In the genomic region with DNA sequence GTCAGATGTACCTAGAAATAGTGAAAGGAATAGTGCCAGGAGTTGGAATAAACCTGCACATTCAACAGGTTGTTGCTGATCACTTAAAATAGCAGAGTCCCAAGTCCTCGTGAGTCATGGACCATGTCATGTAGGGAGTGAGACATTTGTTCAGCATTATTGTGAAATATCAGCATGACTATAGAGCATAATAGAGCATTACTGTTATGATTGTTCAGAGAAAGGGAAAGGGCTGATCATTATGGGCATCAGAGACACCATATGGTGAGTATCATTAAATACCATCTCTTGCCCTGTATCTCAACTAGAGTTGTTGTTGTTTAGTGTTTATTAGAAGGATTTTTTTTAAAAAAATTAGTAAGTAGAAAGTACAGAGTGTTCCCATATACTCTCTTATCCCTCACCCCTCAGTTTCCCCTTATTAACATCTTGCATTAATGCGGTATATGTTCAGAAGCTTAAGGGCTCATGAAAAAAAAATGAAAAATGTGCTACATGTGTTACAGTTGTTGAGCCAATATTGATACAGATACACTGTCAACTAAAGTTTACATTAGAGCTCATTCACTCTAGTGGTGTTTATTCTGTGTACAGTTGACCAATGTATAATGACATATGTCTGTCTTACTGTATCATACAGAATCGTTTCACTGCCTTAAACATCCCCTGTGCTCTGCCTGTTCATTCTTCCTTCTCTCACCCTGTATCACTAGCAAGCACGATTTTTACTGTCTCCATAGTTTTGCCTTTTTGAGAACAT, we compare ENCODE assay signal across 10 cellular contexts. TPM values are rescaled to one million over a fixed set of nuclear protein-coding genes. Genes with fewer than 3 reads are reported as not detected.
DNase-seq lines count a peak whose midpoint lies in the region; ATAC-seq, FAIRE-seq and TF ChIP-seq lines count a peak whose summit lies in the region.
"Had no signal": no experiment of that assay in that cellular context is flagged by ENCODE, and none has a peak within 500 bp of the region (broad histone marks: within the 10 kb centered on the region; RNA-seq: fewer than 3 reads in every experiment).

No MANE protein-coding gene starts in this region.

- no peak overlapping the region for H3K4me3 ChIP-seq in bronchial epithelial cell (ENCODE audit: low read depth, low read length)

- peaks cover 10% of the 10 kb centered on the region for H3K36me3 ChIP-seq in bronchial epithelial cell (ENCODE audit: control insufficient read depth, insufficient read depth, low read length)

- peaks cover 35% of the 10 kb centered on the region for H3K4me1 Mint-ChIP-seq in CD4-positive, alpha-beta T cell (ENCODE audit: low read depth)
- peaks cover 18% of the 10 kb centered on the region for H3K4me1 Mint-ChIP-seq in CD14-positive monocyte

- POLR2A ChIA-PET in CD4-positive, alpha-beta T cell (lab: Charles Lee), result interaction anchor here (1.3 kb wide), 1 partner anchor 56 kb away, joined by 3 read pairs; a partner anchor contains a TSS

- H3K9me3 Mint-ChIP-seq in CD4-positive, alpha-beta T cell, result no peaks in the 10 kb centered on the region
- peaks cover 18 to 29% (median 23%) of the 10 kb centered on the region in 7 donors for H3K9me3 Mint-ChIP-seq in CD14-positive monocyte

- TF ChIP-seq CTCF in bronchial epithelial cell (IDR thresholded peaks at IDR 0.05; ENCODE audit: insufficient read depth, low read length, severe bottlenecking) (no peak), CD14-positive monocyte (IDR thresholded peaks at IDR 0.05) (no peak)
- TF ChIP-seq CTCF in CD4-positive, alpha-beta T cell (IDR thresholded peaks at IDR 0.05), result no peak

- H3K27ac Mint-ChIP-seq in CD4-positive, alpha-beta T cell, result no peak overlapping the region
- peak overlapping the region in 3 of 7 donors; percentile 7 to 64 (median 58) for H3K27ac Mint-ChIP-seq in CD14-positive monocyte

- DNase-seq in EH (ENCODE audit: low read depth), result peak; percentile 67
- DNase-seq in LHCN-M2 (ENCODE audit: low read depth), result peak; percentile 76
- peak; percentile 96 for DNase-seq in bronchial epithelial cell (ENCODE audit: low read depth)
- DNase-seq in myocyte (ENCODE audit: low read depth), result peak; percentile 63
- no peak for DNase-seq in CD4-positive, alpha-beta T cell
- DNase-seq in GF-D8 (lab: John Stamatoyannopoulos, UW), result no peak
- DNase-seq in CD14-positive monocyte (ENCODE audit: low spot score), result no peak
- DNase-seq in NCI-H187 (lab: John Stamatoyannopoulos, UW), result no peak

- no peak for ATAC-seq in CD4-positive, alpha-beta T cell (ENCODE audit: poor library complexity)

- CTCF ChIA-PET in CD4-positive, alpha-beta T cell (lab: Charles Lee), result interaction anchor here (1.0 kb wide), 1 partner anchor 10 kb away, joined by 4 read pairs; no protein-coding TSS in a partner anchor

- peaks cover 45% of the 10 kb centered on the region for H3K36me3 Mint-ChIP-seq in CD4-positive, alpha-beta T cell (ENCODE audit: low read depth)
- H3K36me3 Mint-ChIP-seq in CD14-positive monocyte, result peaks cover 42% of the 10 kb centered on the region in 2 donors

- H3K27me3 ChIP-seq in bronchial epithelial cell (ENCODE audit: control insufficient read depth, insufficient read depth, low read length), result no peaks in the 10 kb centered on the region
- no peaks in the 10 kb centered on the region for H3K27me3 ChIP-seq in CD4-positive, alpha-beta T cell (ENCODE audit: control insufficient read depth, insufficient read depth, low read length)
- H3K27me3 ChIP-seq: neutrophil had no signal

- no peak overlapping the region for H3K4me3 Mint-ChIP-seq in CD4-positive, alpha-beta T cell
- no peak overlapping the region for H3K4me3 Mint-ChIP-seq in CD14-positive monocyte

- H3K9me3 ChIP-seq in CD4-positive, alpha-beta T cell (ENCODE audit: control insufficient read depth, low read length), result no peaks in the 10 kb centered on the region
- H3K9me3 ChIP-seq: neutrophil had no signal

- FAIRE-seq in bronchial epithelial cell (lab: Jason Lieb, UNC), result no peak

- H3K27me3 Mint-ChIP-seq in CD4-positive, alpha-beta T cell, result no peaks in the 10 kb centered on the region
- H3K27me3 Mint-ChIP-seq in CD14-positive monocyte (ENCODE audit: low read depth in 3 of 3), result peaks cover 0 to 1% (median 0%) of the 10 kb centered on the region in 3 donors

- H3K27ac ChIP-seq in CD4-positive, alpha-beta T cell (ENCODE audit: low read depth, low read length), result no peak overlapping the region
- H3K27ac ChIP-seq: HL-60, neutrophil had no signal

- intact Hi-C loops in CD4-positive, alpha-beta T cell (cut with DNase I, micrococcal nuclease), result no loop called here
- intact Hi-C loops in CD14-positive monocyte (cut with micrococcal nuclease), result no loop called here

RNA-seq across cellular contexts. Expression of a gene that starts 5.7 kb away (rescaled TPM):
- 4.9 and 6.7 TPM in 2 replicates for total RNA-seq in LHCN-M2 (2014; rRNA removed)
- 7.7 TPM for polyA plus RNA-seq in LHCN-M2 (2012)
- 2.6 and 3.6 TPM in 2 replicates for total RNA-seq in bronchial epithelial cell
- total RNA-seq in myocyte, result 3.2 and 3.5 TPM in 2 replicates
- polyA plus RNA-seq in myocyte (2012), result 7.1 TPM
- 1 to 10 TPM; 3.0 to 4.6 TPM for total RNA-seq in CD4-positive, alpha-beta T cell
- polyA plus RNA-seq in CD14-positive monocyte, result 10 to 100 TPM in 1 of 2 donors, 1 to 10 TPM in 1; 4.5 to 11.5 TPM

RNA-seq across cellular contexts. Expression of a gene that starts 56.5 kb away (rescaled TPM):
- 87.8 and 97.5 TPM in 2 replicates for total RNA-seq in LHCN-M2 (2014; rRNA removed)
- polyA plus RNA-seq in LHCN-M2 (2012), result 33.3 TPM
- 43.7 and 64.5 TPM in 2 replicates for total RNA-seq in bronchial epithelial cell
- 130 and 132 TPM in 2 replicates for total RNA-seq in myocyte
- polyA plus RNA-seq in myocyte (2012), result 55.6 TPM
- total RNA-seq in CD4-positive, alpha-beta T cell, result 10 to 100 TPM; 82.0 to 82.9 TPM
- 10 to 100 TPM; 21.0 to 29.1 TPM for polyA plus RNA-seq in CD14-positive monocyte

Comparison
In these comparisons a context has a peak if more than half of its experiments do, and no peak if none do; other contexts are left out.
1. DNase-seq: peak in EH (single experiment), LHCN-M2 (single experiment), bronchial epithelial cell (single experiment) and myocyte (single experiment); none in CD4-positive, alpha-beta T cell (0 of 10), GF-D8 (single experiment), CD14-positive monocyte (single experiment) and NCI-H187 (0 of 2).